In genomic region chr12:126474703-126475102, GRCh38 we compare ENCODE assay signal across 15 cellular contexts.
"Had no signal": no experiment of that assay in that cellular context is flagged by ENCODE, and none has a peak within 500 bp of the region (broad histone marks: within the 10 kb centered on the region; RNA-seq: fewer than 3 reads in every experiment).

No MANE protein-coding gene starts in this region.

- H3K4me1 ChIP-seq: left ventricle myocardium inferior, lower lobe of right lung, right atrium auricular region had no signal

- ATAC-seq: left cardiac atrium, lower lobe of right lung, natural killer cell had no signal

- H3K36me3 ChIP-seq: left ventricle myocardium inferior, lower lobe of right lung, right atrium auricular region had no signal

- H3K79me2 ChIP-seq: hepatocyte had no signal

- H3K27me3 ChIP-seq: hepatocyte, right atrium auricular region had no signal

- DNase-seq: effector CD8-positive, alpha-beta T cell; foreskin melanocyte; head of caudate nucleus; kidney; left cardiac atrium; left ventricle myocardium inferior; lower lobe of right lung; natural killer cell; posterior cingulate gyrus; small intestine; stimulated activated CD4-positive, alpha-beta T cell treated with anti-CD3 and anti-CD28 coated beads, Interleukin-12 subunit alpha, Interleukin-12 subunit beta, amount 100 ng/mL, for 4 hours; stimulated activated naive CD4-positive, alpha-beta T cell treated with Interleukin-2 at 50 U/mL for 16 hours; trophoblast cell had no signal

- FAIRE-seq: kidney, small intestine had no signal

- H3K4me2 ChIP-seq: hepatocyte had no signal

- H3K27ac ChIP-seq: hepatocyte, left ventricle myocardium inferior, lower lobe of right lung, right atrium auricular region had no signal

- H2AFZ ChIP-seq: hepatocyte had no signal

- H3K4me3 ChIP-seq: hepatocyte, left ventricle myocardium inferior, lower lobe of right lung, right atrium auricular region had no signal
